ENCODE assay signal across 1 cellular context in the genomic region with DNA sequence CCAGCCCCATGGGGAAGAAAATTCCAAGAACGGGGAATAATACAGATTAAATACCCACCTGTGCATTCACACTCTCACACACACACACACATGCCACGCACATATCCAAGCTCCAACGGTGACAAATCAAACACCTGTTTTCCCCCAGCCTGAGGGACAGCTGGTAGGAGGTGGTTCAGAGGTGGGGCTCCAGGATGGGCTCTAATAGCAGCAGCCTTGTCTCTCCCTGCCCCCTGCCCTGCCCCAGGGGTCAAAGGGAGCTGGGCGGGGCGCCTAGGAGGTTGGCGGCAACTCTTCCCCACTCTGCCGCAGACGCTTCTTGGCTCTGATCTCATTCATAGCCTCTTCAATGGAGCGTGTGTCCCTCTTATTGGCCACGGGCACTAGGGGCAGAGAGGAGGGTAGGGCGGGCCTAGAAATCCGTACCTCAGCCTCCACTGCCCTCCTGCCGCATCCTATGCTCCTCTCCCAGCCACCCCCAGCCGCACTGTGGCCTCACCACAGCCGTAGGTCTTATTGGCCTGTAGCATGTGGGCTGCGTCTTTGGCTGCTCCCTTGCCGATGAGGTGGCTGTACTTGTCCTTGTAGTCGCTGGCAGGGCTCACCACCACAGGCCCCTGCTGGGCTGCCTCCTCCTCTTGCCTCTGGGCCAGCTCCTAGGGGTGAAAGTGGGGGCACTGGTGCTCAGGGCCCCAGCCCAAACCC.
TF ChIP-seq lines count a peak whose summit lies in the region.

No MANE protein-coding gene starts in this region.

TF ChIP-seq in endothelial cell of umbilical vein, 7 proteins besides CTCF, POLR2A, EP300 and RAD21:
- no peak for TF ChIP-seq MYC (IDR thresholded peaks at IDR 0.05; ENCODE audit: low read depth, low read length)
- no peak for TF ChIP-seq POLR2AphosphoS5 (IDR thresholded peaks at IDR 0.05; ENCODE audit: insufficient read depth, low read depth, low read length)
- no peak for TF ChIP-seq FOS (IDR thresholded peaks at IDR 0.05; ENCODE audit: borderline replicate concordance, insufficient read depth, low read length)
- TF ChIP-seq GATA2 (IDR thresholded peaks at IDR 0.05; ENCODE audit: insufficient read depth, insufficient read length, low read depth, low read length) = no peak
- no peak for TF ChIP-seq EZH2 (IDR thresholded peaks at IDR 0.05; ENCODE audit: borderline replicate concordance, low read depth, low read length, severe bottlenecking)
- TF ChIP-seq, protein P1, sequence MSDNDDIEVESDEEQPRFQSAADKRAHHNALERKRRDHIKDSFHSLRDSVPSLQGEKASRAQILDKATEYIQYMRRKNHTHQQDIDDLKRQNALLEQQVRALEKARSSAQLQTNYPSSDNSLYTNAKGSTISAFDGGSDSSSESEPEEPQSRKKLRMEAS (IDR thresholded peaks at IDR 0.05; ENCODE audit: insufficient read depth, insufficient read length) = no peak
- TF ChIP-seq JUN (IDR thresholded peaks at IDR 0.05; ENCODE audit: borderline replicate concordance, insufficient read depth, insufficient read length, low read depth) = no peak
